Comparison of ENCODE assay signal across 19 cellular contexts in the genomic region with DNA sequence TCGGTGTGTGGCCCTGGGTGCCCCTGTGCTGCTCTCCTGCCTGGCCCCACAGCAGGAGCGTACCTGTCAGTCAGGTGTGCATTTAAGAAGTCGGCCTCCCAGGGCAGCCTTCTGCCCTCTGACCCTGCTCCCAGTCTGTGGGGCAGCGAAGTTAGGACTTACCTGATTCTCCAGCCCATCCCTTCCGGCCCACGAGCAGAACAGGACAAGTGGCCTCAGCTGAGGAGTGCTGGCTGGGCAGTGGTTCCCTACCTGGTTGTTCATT. TPM values are rescaled to one million over a fixed set of nuclear protein-coding genes. Genes with fewer than 3 reads are reported as not detected.
DNase-seq lines count a peak whose midpoint lies in the region; ATAC-seq and TF ChIP-seq lines count a peak whose summit lies in the region.
"Had no signal": no experiment of that assay in that cellular context is flagged by ENCODE, and none has a peak within 500 bp of the region (broad histone marks: within the 10 kb centered on the region; RNA-seq: fewer than 3 reads in every experiment).

No MANE protein-coding gene starts in this region.

- ATAC-seq in natural killer cell (no peak), psoas muscle (no peak)
- ATAC-seq in natural killer cell treated with Interleukin-12 subunit alpha and Interleukin-12 subunit beta and Interleukin-15 and Interleukin-18, amount 100 ng/mL, for 72 hours: no peak
- no peak for ATAC-seq in naive thymus-derived CD4-positive, alpha-beta T cell
- ATAC-seq: HCT116 had no signal

- POLR2A ChIA-PET in naive thymus-derived CD4-positive, alpha-beta T cell (lab: Charles Lee): no interaction called here

- H3K4me1 ChIP-seq in endodermal cell (ENCODE audit: control insufficient read depth, insufficient read depth, low read length) (peaks cover 12% of the 10 kb centered on the region), psoas muscle (peaks cover 58% of the 10 kb centered on the region)
- H3K4me1 ChIP-seq in naive thymus-derived CD4-positive, alpha-beta T cell (ENCODE audit: control insufficient read depth in 2 of 2, insufficient read depth in 2 of 2, low read length in 2 of 2): no peaks in the 10 kb centered on the region
- H3K4me1 ChIP-seq: SJSA1 had no signal

- H3K36me3 Mint-ChIP-seq in natural killer cell (no peaks in the 10 kb centered on the region), endodermal cell (ENCODE audit: low read depth) (peaks cover 53% of the 10 kb centered on the region)
- no peaks in the 10 kb centered on the region for H3K36me3 Mint-ChIP-seq in natural killer cell treated with Interleukin-12 subunit alpha and Interleukin-12 subunit beta and Interleukin-15 and Interleukin-18, amount 100 ng/mL, for 72 hours
- no peaks in the 10 kb centered on the region for H3K36me3 Mint-ChIP-seq in naive thymus-derived CD4-positive, alpha-beta T cell
- H3K36me3 Mint-ChIP-seq: CD4-positive, alpha-beta memory T cell had no signal

- no peaks in the 10 kb centered on the region for H3K27me3 ChIP-seq in endodermal cell (ENCODE audit: control insufficient read depth, insufficient read depth, low read length, poor library complexity, severe bottlenecking)
- no peaks in the 10 kb centered on the region for H3K27me3 ChIP-seq in psoas muscle (ENCODE audit: insufficient read depth in 3 of 3, low read length in 2 of 3)
- no peaks in the 10 kb centered on the region for H3K27me3 ChIP-seq in naive thymus-derived CD4-positive, alpha-beta T cell (ENCODE audit: control insufficient read depth in 2 of 2, insufficient read depth in 2 of 2, low read length in 2 of 2)
- H3K27me3 ChIP-seq: SJSA1 had no signal

- peaks cover 29% of the 10 kb centered on the region for H3K36me3 ChIP-seq in endodermal cell (ENCODE audit: control insufficient read depth, insufficient read depth, low read length)
- H3K36me3 ChIP-seq in psoas muscle (ENCODE audit: insufficient read depth in 1 of 2, low read depth in 1 of 2): peaks cover 0 to 7% of the 10 kb centered on the region in 2 donors
- no peaks in the 10 kb centered on the region for H3K36me3 ChIP-seq in naive thymus-derived CD4-positive, alpha-beta T cell (ENCODE audit: control insufficient read depth in 2 of 3, insufficient read depth in 3 of 3, low read length in 3 of 3)

- H3K9me3 ChIP-seq in endodermal cell (ENCODE audit: control insufficient read depth, low read length) (no peaks in the 10 kb centered on the region), psoas muscle (no peaks in the 10 kb centered on the region)
- H3K9me3 ChIP-seq in naive thymus-derived CD4-positive, alpha-beta T cell (ENCODE audit: control insufficient read depth in 2 of 3, low read length in 3 of 3): no peaks in the 10 kb centered on the region
- H3K9me3 ChIP-seq: SJSA1 had no signal

- H3K4me1 Mint-ChIP-seq in natural killer cell (peaks cover 81% of the 10 kb centered on the region in 2 donors), endodermal cell (peaks cover 58% of the 10 kb centered on the region)
- peaks cover 41 to 79% of the 10 kb centered on the region in 2 donors for H3K4me1 Mint-ChIP-seq in natural killer cell treated with Interleukin-12 subunit alpha and Interleukin-12 subunit beta and Interleukin-15 and Interleukin-18, amount 100 ng/mL, for 72 hours (ENCODE audit: low read depth in 2 of 2)
- H3K4me1 Mint-ChIP-seq in naive thymus-derived CD4-positive, alpha-beta T cell: peaks cover 0 to 4% (median 0%) of the 10 kb centered on the region in 7 donors
- H3K4me1 Mint-ChIP-seq: CD4-positive, alpha-beta memory T cell had no signal

- H3K9me3 Mint-ChIP-seq in natural killer cell: no peaks in the 10 kb centered on the region
- H3K9me3 Mint-ChIP-seq in natural killer cell treated with Interleukin-12 subunit alpha and Interleukin-12 subunit beta and Interleukin-15 and Interleukin-18, amount 100 ng/mL, for 72 hours: no peaks in the 10 kb centered on the region
- H3K9me3 Mint-ChIP-seq in endodermal cell: no peaks in the 10 kb centered on the region
- peaks cover 0 to 2% (median 0%) of the 10 kb centered on the region in 11 donors for H3K9me3 Mint-ChIP-seq in naive thymus-derived CD4-positive, alpha-beta T cell

- CTCF ChIA-PET in naive thymus-derived CD4-positive, alpha-beta T cell (lab: Charles Lee): no interaction called here

- WGBS in endodermal cell (ENCODE audit: insufficient coverage in 1 of 2, insufficient read length in 1 of 2), 2 experiments: 88 to 89% methylated on average over 5 to 6 of the region's 6 CpGs
- WGBS in psoas muscle, 3 donors: 94 to 97% (median 94%) methylated on average over 6 of the region's 6 CpGs

- DNase-seq in natural killer cell (no peak), endodermal cell (no peak), psoas muscle (no peak), NCI-H748 treated with DMSO at 0.1 percent for 48 hours (lab: John Stamatoyannopoulos, UW) (no peak), NCI-H128 (lab: John Stamatoyannopoulos, UW; ENCODE audit: unreplicated experiment) (no peak), germinal center (ENCODE audit: low spot score) (no peak)
- no peak for DNase-seq in natural killer cell treated with Interleukin-12 subunit alpha and Interleukin-12 subunit beta and Interleukin-15 and Interleukin-18, amount 100 ng/mL, for 72 hours (ENCODE audit: low spot score)
- DNase-seq in naive thymus-derived CD4-positive, alpha-beta T cell: no peak
- DNase-seq: CD4-positive, alpha-beta memory T cell; DMS153; GF-D8; KG1; NCI-H1417; NCI-H187; NCI-H345; NCI-H524 treated with DMSO at 0.1 percent for 48 hours had no signal

- no peak for TF ChIP-seq CTCF in natural killer cell (IDR thresholded peaks at IDR 0.05)
- TF ChIP-seq CTCF in endodermal cell (conservative IDR thresholded peaks at IDR 0.05): no peak
- no peak for TF ChIP-seq CTCF in psoas muscle (IDR thresholded peaks at IDR 0.05)

- H3K9ac ChIP-seq in endodermal cell (ENCODE audit: extremely low read depth, low read length, poor library complexity, severe bottlenecking): no peak overlapping the region

- H3K4me3 ChIP-seq in endodermal cell (ENCODE audit: low read length) (no peak overlapping the region), psoas muscle (no peak overlapping the region)
- no peak overlapping the region for H3K4me3 ChIP-seq in naive thymus-derived CD4-positive, alpha-beta T cell (ENCODE audit: low read length)
- H3K4me3 ChIP-seq: SJSA1 had no signal

- peak overlapping the region; percentile 4 for H3K4me3 Mint-ChIP-seq in natural killer cell
- H3K4me3 Mint-ChIP-seq in natural killer cell treated with Interleukin-12 subunit alpha and Interleukin-12 subunit beta and Interleukin-15 and Interleukin-18, amount 100 ng/mL, for 72 hours: no peak overlapping the region
- H3K4me3 Mint-ChIP-seq in endodermal cell: no peak overlapping the region
- H3K4me3 Mint-ChIP-seq in naive thymus-derived CD4-positive, alpha-beta T cell: no peak overlapping the region
- H3K4me3 Mint-ChIP-seq: CD4-positive, alpha-beta memory T cell had no signal

- no peaks in the 10 kb centered on the region for H3K27me3 Mint-ChIP-seq in natural killer cell (ENCODE audit: low read depth in 2 of 2)
- H3K27me3 Mint-ChIP-seq in natural killer cell treated with Interleukin-12 subunit alpha and Interleukin-12 subunit beta and Interleukin-15 and Interleukin-18, amount 100 ng/mL, for 72 hours: no peaks in the 10 kb centered on the region
- H3K27me3 Mint-ChIP-seq in endodermal cell (ENCODE audit: insufficient read depth): no peaks in the 10 kb centered on the region
- H3K27me3 Mint-ChIP-seq in naive thymus-derived CD4-positive, alpha-beta T cell: peaks cover 0 to 27% (median 5%) of the 10 kb centered on the region in 5 donors

- H3K27ac Mint-ChIP-seq in natural killer cell (peak overlapping the region; percentile 90 to 91), endodermal cell (peak overlapping the region; percentile 55)
- H3K27ac Mint-ChIP-seq in natural killer cell treated with Interleukin-12 subunit alpha and Interleukin-12 subunit beta and Interleukin-15 and Interleukin-18, amount 100 ng/mL, for 72 hours: peak overlapping the region in 1 of 2 donors; percentile 64
- no peak overlapping the region for H3K27ac Mint-ChIP-seq in naive thymus-derived CD4-positive, alpha-beta T cell
- H3K27ac Mint-ChIP-seq: CD4-positive, alpha-beta memory T cell had no signal

- H3K27ac ChIP-seq in endodermal cell (ENCODE audit: low read depth, low read length): no peak overlapping the region
- peak overlapping the region; percentile 5 for H3K27ac ChIP-seq in psoas muscle
- H3K27ac ChIP-seq in naive thymus-derived CD4-positive, alpha-beta T cell (ENCODE audit: low read depth, low read length): no peak overlapping the region
- H3K27ac ChIP-seq: 22Rv1, SJSA1 had no signal

- intact Hi-C loops in natural killer cell (cut with micrococcal nuclease) (no loop called here), psoas muscle (cut with DNase I) (no loop called here)
- intact Hi-C loops in naive thymus-derived CD4-positive, alpha-beta T cell (cut with micrococcal nuclease): no loop called here

RNA-seq across cellular contexts. Expression of gene CTBP2, which starts 24.7 kb away (rescaled TPM):
- 100 to 1,000 TPM; 120 to 179 (median 124) TPM for total RNA-seq in natural killer cell
- total RNA-seq in natural killer cell treated with Interleukin-12 subunit alpha and Interleukin-12 subunit beta and Interleukin-15 and Interleukin-18, amount 100 ng/mL, for 72 hours: 10 to 100 TPM; 61.3 to 76.4 TPM
- 100 to 1,000 TPM in 1 of 2 donors, 10 to 100 TPM in 1; 75.3 to 109 TPM for total RNA-seq in endodermal cell
- polyA plus RNA-seq in endodermal cell (2013, experiment 1 of 2): 119 TPM
- polyA plus RNA-seq in endodermal cell (2013, experiment 2 of 2): 108 TPM
- 10 to 100 TPM; 31.8 to 49.8 (median 33.8) TPM for total RNA-seq in psoas muscle
- 10 to 100 TPM; 14.7 to 41.8 (median 15.2) TPM for polyA plus RNA-seq in psoas muscle
- total RNA-seq in naive thymus-derived CD4-positive, alpha-beta T cell: 10 to 100 TPM in 1 of 5 experiments, 1 to 10 TPM in 3, under 1 TPM in 1; 0.05 to 39.5 (median 2.0) TPM
- under 1 TPM in 1 of 2 donors, not detected in 1; 0.13 TPM for polyA plus RNA-seq in naive thymus-derived CD4-positive, alpha-beta T cell

Comparison
In these comparisons a context has a peak if more than half of its experiments do, and no peak if none do; other contexts are left out.
1. H3K27ac Mint-ChIP-seq: peak in natural killer cell (2 of 2) and endodermal cell (single experiment); none in naive thymus-derived CD4-positive, alpha-beta T cell (0 of 9).